ENCODE assay signal across 8 cellular contexts in the genomic region with DNA sequence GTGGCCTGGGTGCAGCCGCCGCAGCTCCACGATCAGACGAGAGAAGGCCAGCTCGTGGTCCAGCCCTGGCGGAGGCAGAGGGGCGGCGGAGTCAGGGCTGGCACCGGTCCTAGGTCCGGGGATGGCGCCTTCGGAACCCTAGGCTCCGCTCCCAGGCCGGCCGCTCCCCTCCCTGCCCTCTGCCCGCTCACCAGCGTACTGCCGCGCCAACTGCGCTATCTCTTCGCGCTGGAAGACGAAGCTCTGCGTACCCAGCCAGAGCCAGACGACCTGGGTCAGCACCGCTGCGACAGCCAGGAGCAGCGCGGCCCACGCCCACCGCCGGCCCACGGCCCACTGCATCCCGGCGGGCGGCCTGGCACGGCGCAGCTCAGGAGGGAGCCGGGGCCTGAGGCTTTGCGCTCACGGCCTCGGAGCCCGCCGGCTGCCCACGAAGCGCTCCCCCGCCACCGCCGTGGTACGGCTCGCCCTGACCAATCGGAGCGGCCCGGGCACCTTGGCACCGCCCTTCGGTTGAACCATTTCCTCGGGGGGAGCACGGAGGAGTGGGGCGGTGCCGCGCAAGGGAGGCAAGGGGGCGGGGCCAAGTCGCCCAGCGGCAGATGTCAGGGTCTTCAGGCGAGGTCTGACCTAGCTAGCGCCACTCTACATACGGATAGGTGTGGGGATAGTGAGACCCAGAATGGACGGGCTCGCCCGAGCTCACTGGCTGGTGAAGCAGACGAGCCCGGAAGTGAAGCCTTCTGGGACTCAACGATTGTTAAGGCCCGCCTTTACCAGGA.
DNase-seq lines count a peak whose midpoint lies in the region; ATAC-seq and TF ChIP-seq lines count a peak whose summit lies in the region.

A gene (minus strand): TSS at position 432 of the 782 bp plus-strand sequence. CDS start 90 bp downstream, at position 342.

- peaks cover 11% of the 10 kb centered on the region for H3K36me3 Mint-ChIP-seq in central memory CD8-positive, alpha-beta T cell (ENCODE audit: insufficient read depth)

- no peaks in the 10 kb centered on the region for H3K9me3 Mint-ChIP-seq in central memory CD8-positive, alpha-beta T cell

- H3K27me3 Mint-ChIP-seq in central memory CD8-positive, alpha-beta T cell = no peaks in the 10 kb centered on the region

- peak within 1 kb of the TSS; percentile 85 for H3K4me3 Mint-ChIP-seq in central memory CD8-positive, alpha-beta T cell

- peak within 1 kb of the TSS; percentile 98 for H3K27ac Mint-ChIP-seq in central memory CD8-positive, alpha-beta T cell (ENCODE audit: low read depth)

- peak; percentile 63 for DNase-seq in AG09309 (ENCODE audit: low read depth)
- DNase-seq in NCI-H446 (lab: John Stamatoyannopoulos, UW) = peak; percentile 91 to 97
- peak; percentile 90 to 91 for DNase-seq in central memory CD8-positive, alpha-beta T cell (ENCODE audit: low spot score in 2 of 2)
- peak; percentile 93 for DNase-seq in iris pigment epithelial cell (ENCODE audit: low read depth)
- DNase-seq in stimulated activated CD4-positive, alpha-beta T cell treated with anti-CD3 and anti-CD28 coated beads, Interleukin-12 subunit alpha, Interleukin-12 subunit beta, amount 100 ng/mL, for 24 hours (ENCODE audit: low read depth in 2 of 2) = peak; percentile 87 to 92

- TF ChIP-seq CTCF in AG09309 (IDR thresholded peaks at IDR 0.05; ENCODE audit: control insufficient read depth, insufficient read depth, low read depth, low read length, missing control alignments) = no peak

- H3K4me1 Mint-ChIP-seq in central memory CD8-positive, alpha-beta T cell = peaks cover 37% of the 10 kb centered on the region

- peak within 1 kb of the TSS; percentile 93 for H3K4me3 ChIP-seq in AG09309 (ENCODE audit: control insufficient read depth, low read depth, low read length)

- ATAC-seq in GM19025 (IDR thresholded peaks at IDR 0.05; ENCODE audit: low read depth, unreplicated experiment) = peak; percentile 92
- peak; percentile 86 for ATAC-seq in HG03354 (IDR thresholded peaks at IDR 0.05; ENCODE audit: poor library complexity, severe bottlenecking, unreplicated experiment)
- peak; percentile 89 to 92 for ATAC-seq in activated CD4-positive, CD25-positive, alpha-beta regulatory T cell treated with anti-CD3 and anti-CD28 coated beads, Interleukin-2, amount 50 U/mL, for 24 hours
- peak; percentile 92 for ATAC-seq in central memory CD8-positive, alpha-beta T cell (replicated peaks; ENCODE audit: extremely low read depth, poor library complexity, severe bottlenecking)

Comparison
In these comparisons a context has a peak if more than half of its experiments do, and no peak if none do; other contexts are left out.
1. Peak in every context shown above with its lines: DNase-seq, ATAC-seq and H3K4me3 ChIP-seq.